Comparison of ENCODE assay signal across 15 cellular contexts in genomic region chr12:19978193-19978592, GRCh38.
DNase-seq lines count a peak whose midpoint lies in the region; ATAC-seq lines count a peak whose summit lies in the region.
"Had no signal": no experiment of that assay in that cellular context is flagged by ENCODE, and none has a peak within 500 bp of the region (broad histone marks: within the 10 kb centered on the region; RNA-seq: fewer than 3 reads in every experiment).

No MANE protein-coding gene starts in this region.

- DNase-seq in AG08396 (ENCODE audit: low spot score) (peak; percentile 21), HS-27A (ENCODE audit: low read depth) (peak; percentile 74), brain pericyte (ENCODE audit: low read depth, low spot score) (peak; percentile 94), iris pigment epithelial cell (ENCODE audit: low read depth) (peak; percentile 98), anterior cingulate cortex (lab: John Stamatoyannopoulos, UW) (no peak), SK-N-DZ (ENCODE audit: low spot score) (no peak)
- DNase-seq in effector memory CD8-positive, alpha-beta T cell, result no peak
- DNase-seq: activated CD4-positive, alpha-beta T cell treated with anti-CD3 and anti-CD28 coated beads for 36 hours; CD4-positive, alpha-beta T cell; left lung; NCI-H1417 treated with DMSO at 0.1 percent for 48 hours; stimulated activated CD4-positive, alpha-beta T cell treated with anti-CD3 and anti-CD28 coated beads, Interleukin-2, amount 100 ng/mL, for 24 hours; stimulated activated naive B cell treated with anti-CD40 and anti-IgM and Interleukin-4, amounts not matched to agents 10 μg/mL and 1 μg/mL and 100 μg/mL, for 72 hours had no signal

- H3K27ac Mint-ChIP-seq in effector memory CD8-positive, alpha-beta T cell, result no peak overlapping the region
- H3K27ac Mint-ChIP-seq: activated CD4-positive, alpha-beta T cell treated with anti-CD3 and anti-CD28 coated beads for 36 hours; CD4-positive, alpha-beta T cell; stimulated activated naive B cell treated with anti-CD40 and anti-IgM and Interleukin-4, amounts not matched to agents 10 μg/mL and 1 μg/mL and 100 μg/mL, for 72 hours had no signal

- H3K9me3 Mint-ChIP-seq in effector memory CD8-positive, alpha-beta T cell, result no peaks in the 10 kb centered on the region
- H3K9me3 Mint-ChIP-seq: CD4-positive, alpha-beta T cell; central memory CD8-positive, alpha-beta T cell had no signal

- no peak for ATAC-seq in HG03378 (IDR thresholded peaks at IDR 0.05; ENCODE audit: unreplicated experiment)
- ATAC-seq in effector memory CD8-positive, alpha-beta T cell (replicated peaks), result no peak
- ATAC-seq: activated CD4-positive, alpha-beta T cell treated with anti-CD3 and anti-CD28 coated beads for 36 hours; left lung; stimulated activated naive B cell treated with anti-CD40 and anti-IgM and Interleukin-4, amounts not matched to agents 10 μg/mL and 1 μg/mL and 100 μg/mL, for 72 hours had no signal

- H3K27me3 Mint-ChIP-seq in effector memory CD8-positive, alpha-beta T cell, result peaks cover 0 to 6% of the 10 kb centered on the region in 2 donors
- H3K27me3 Mint-ChIP-seq: activated CD4-positive, alpha-beta T cell treated with anti-CD3 and anti-CD28 coated beads for 36 hours; CD4-positive, alpha-beta T cell; stimulated activated naive B cell treated with anti-CD40 and anti-IgM and Interleukin-4, amounts not matched to agents 10 μg/mL and 1 μg/mL and 100 μg/mL, for 72 hours had no signal

- peaks cover 0 to under 1% of the 10 kb centered on the region in 2 donors for H3K4me1 Mint-ChIP-seq in effector memory CD8-positive, alpha-beta T cell (ENCODE audit: low read depth in 2 of 2)
- H3K4me1 Mint-ChIP-seq: activated CD4-positive, alpha-beta T cell treated with anti-CD3 and anti-CD28 coated beads for 36 hours; central memory CD8-positive, alpha-beta T cell; stimulated activated naive B cell treated with anti-CD40 and anti-IgM and Interleukin-4, amounts not matched to agents 10 μg/mL and 1 μg/mL and 100 μg/mL, for 72 hours had no signal

- H3K4me3 Mint-ChIP-seq in effector memory CD8-positive, alpha-beta T cell, result no peak overlapping the region
- H3K4me3 Mint-ChIP-seq: activated CD4-positive, alpha-beta T cell treated with anti-CD3 and anti-CD28 coated beads for 36 hours; CD4-positive, alpha-beta T cell; central memory CD8-positive, alpha-beta T cell; stimulated activated naive B cell treated with anti-CD40 and anti-IgM and Interleukin-4, amounts not matched to agents 10 μg/mL and 1 μg/mL and 100 μg/mL, for 72 hours had no signal

- H3K36me3 Mint-ChIP-seq in effector memory CD8-positive, alpha-beta T cell (ENCODE audit: insufficient read depth), result no peaks in the 10 kb centered on the region
- H3K36me3 Mint-ChIP-seq: stimulated activated naive B cell treated with anti-CD40 and anti-IgM and Interleukin-4, amounts not matched to agents 10 μg/mL and 1 μg/mL and 100 μg/mL, for 72 hours had no signal

Comparison
In these comparisons a context has a peak if more than half of its experiments do, and no peak if none do; other contexts are left out.
1. DNase-seq: peak in AG08396 (single experiment), HS-27A (single experiment), brain pericyte (single experiment) and iris pigment epithelial cell (single experiment); none in anterior cingulate cortex (0 of 58), SK-N-DZ (single experiment) and effector memory CD8-positive, alpha-beta T cell (0 of 3).